ENCODE assay signal across 27 cellular contexts in the genomic region with DNA sequence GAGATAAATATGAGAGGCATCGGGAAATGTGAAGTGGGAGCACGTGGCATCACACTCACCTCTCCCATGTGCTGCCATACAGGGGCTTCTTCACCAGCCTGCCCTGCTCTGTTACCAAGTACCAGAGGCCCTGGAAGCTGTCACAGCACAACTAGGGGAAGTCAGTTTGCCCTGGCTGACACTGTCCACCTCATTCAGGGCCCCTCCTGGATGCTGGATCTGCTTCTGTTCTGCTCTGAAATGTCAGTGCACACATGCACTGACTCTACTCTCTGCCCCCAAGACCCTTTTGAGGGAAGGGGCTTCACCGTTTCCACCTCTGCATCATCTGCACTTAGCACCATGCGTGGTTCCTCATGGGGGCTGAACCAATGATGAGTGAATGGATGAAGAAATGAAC.
"Had no signal": no experiment of that assay in that cellular context is flagged by ENCODE, and none has a peak within 500 bp of the region (broad histone marks: within the 10 kb centered on the region; RNA-seq: fewer than 3 reads in every experiment).

No MANE protein-coding gene starts in this region.

- H3K9ac ChIP-seq: parathyroid adenoma had no signal

- H3K79me2 ChIP-seq: parathyroid adenoma had no signal

- H3K27me3 ChIP-seq: ovary, thyroid gland, tibial nerve, upper lobe of left lung, vagina had no signal

- H3K36me3 ChIP-seq: ovary, spleen, stomach, thoracic aorta, thyroid gland, tibial nerve, upper lobe of left lung, vagina had no signal

- ATAC-seq: naive thymus-derived CD8-positive, alpha-beta T cell; psoas muscle; right cardiac atrium; sciatic nerve had no signal

- H3K4me2 ChIP-seq: smooth muscle cell had no signal

- H2AFZ ChIP-seq: parathyroid adenoma had no signal

- H3K27ac ChIP-seq: ovary, parathyroid adenoma, psoas muscle, skin epidermis, spleen, stomach, thoracic aorta, thyroid gland, tibial nerve, upper lobe of left lung, vagina had no signal

- H3K4me3 ChIP-seq: ovary, psoas muscle, skin epidermis, smooth muscle cell, spleen, stomach, thoracic aorta, thyroid gland, tibial nerve, upper lobe of left lung, vagina had no signal

- DNase-seq: naive B cell; naive thymus-derived CD8-positive, alpha-beta T cell; nephron progenitor cell; occipital lobe; ovary; psoas muscle; right cardiac atrium; spleen; stimulated activated CD4-positive, alpha-beta T cell treated with anti-CD3 and anti-CD28 coated beads, Interleukin-12 subunit alpha, Interleukin-12 subunit beta, amount 100 ng/mL, for 4 hours; stimulated activated CD4-positive, alpha-beta T cell treated with anti-CD3 and anti-CD28 coated beads, Interleukin-1b, Interleukin-23, amount 100 ng/mL, for 48 hours; stimulated activated CD4-positive, alpha-beta T cell treated with anti-CD3 and anti-CD28 coated beads, Interleukin-4, amount 100 ng/mL, for 1 hour; stimulated activated CD4-positive, alpha-beta T cell treated with anti-CD3 and anti-CD28 coated beads, Interleukin-4, amount 100 ng/mL, for 4 hours; stimulated activated CD8-positive, alpha-beta memory T cell treated with anti-CD3 and anti-CD28 coated beads, Interleukin-4, amount 100 ng/mL, for 48 hours; stimulated activated naive B cell treated with anti-CD40 and anti-IgM and Interleukin-4, amounts not matched to agents 10 μg/mL and 1 μg/mL and 100 μg/mL, for 72 hours; stimulated activated naive CD4-positive, alpha-beta T cell treated with Interleukin-2 at 50 U/mL for 16 hours; stomach; thyroid gland; trophoblast cell; upper lobe of left lung had no signal

- FAIRE-seq: urothelium cell line had no signal

- H3K4me1 ChIP-seq: parathyroid adenoma, psoas muscle, spleen, stomach, thyroid gland, tibial nerve, upper lobe of left lung, vagina had no signal

- H3K9me3 ChIP-seq: ovary, psoas muscle, spleen, stomach, thoracic aorta, thyroid gland, tibial nerve, upper lobe of left lung, vagina had no signal
